8 cellular contexts compared by ENCODE assay signal in genomic region chr13:73000027-73000674, GRCh38.
DNase-seq lines count a peak whose midpoint lies in the region; ATAC-seq, FAIRE-seq and TF ChIP-seq lines count a peak whose summit lies in the region.

No MANE protein-coding gene starts in this region.

- H3K27me3 ChIP-seq in brain microvascular endothelial cell (replicated peaks), result no peaks in the 10 kb centered on the region

- in situ Hi-C loops in brain microvascular endothelial cell (cut with HindIII; ENCODE audit: low pct_ligation_motif_present, low sequenced_read_pairs), result no loop called here

- H3K36me3 ChIP-seq in brain microvascular endothelial cell (replicated peaks), result no peaks in the 10 kb centered on the region

- no peak overlapping the region for H3K4me3 ChIP-seq in brain microvascular endothelial cell (ENCODE audit: low read depth, low read length)

- DNase-seq in GM18507 (ENCODE audit: extremely low spot score, insufficient read length, low read depth) (no peak), MV-4-11 (lab: John Stamatoyannopoulos, UW) (peak; percentile 79), dedifferentiated amniotic fluid mesenchymal stem cell (ENCODE audit: extremely low spot score) (peak; percentile 34), NCI-H526 treated with DMSO at 0.1 percent for 48 hours (lab: John Stamatoyannopoulos, UW) (no peak), GM19238 (ENCODE audit: insufficient read length, low spot score) (no peak), SHP77 treated with DMSO at 0.1 percent for 48 hours (lab: John Stamatoyannopoulos, UW) (no peak), brain microvascular endothelial cell (no peak)

- peak; percentile 78 for ATAC-seq in GM21786 (IDR thresholded peaks at IDR 0.05; ENCODE audit: unreplicated experiment)

- H3K27ac ChIP-seq in brain microvascular endothelial cell, result no peak overlapping the region

- no peak for TF ChIP-seq CTCF in brain microvascular endothelial cell (IDR thresholded peaks at IDR 0.05; ENCODE audit: low read depth, low read length, missing control alignments)

- FAIRE-seq in GM18507 (lab: Jason Lieb, UNC), result peak; percentile 18

Comparison
In these comparisons a context has a peak if more than half of its experiments do, and no peak if none do; other contexts are left out.
1. DNase-seq: peak in MV-4-11 (single experiment) and dedifferentiated amniotic fluid mesenchymal stem cell (single experiment); none in GM18507 (single experiment), NCI-H526 treated with DMSO at 0.1 percent for 48 hours (single experiment), GM19238 (single experiment), SHP77 treated with DMSO at 0.1 percent for 48 hours (single experiment) and brain microvascular endothelial cell (single experiment).